1 cellular context compared by ENCODE assay signal in the genomic region with DNA sequence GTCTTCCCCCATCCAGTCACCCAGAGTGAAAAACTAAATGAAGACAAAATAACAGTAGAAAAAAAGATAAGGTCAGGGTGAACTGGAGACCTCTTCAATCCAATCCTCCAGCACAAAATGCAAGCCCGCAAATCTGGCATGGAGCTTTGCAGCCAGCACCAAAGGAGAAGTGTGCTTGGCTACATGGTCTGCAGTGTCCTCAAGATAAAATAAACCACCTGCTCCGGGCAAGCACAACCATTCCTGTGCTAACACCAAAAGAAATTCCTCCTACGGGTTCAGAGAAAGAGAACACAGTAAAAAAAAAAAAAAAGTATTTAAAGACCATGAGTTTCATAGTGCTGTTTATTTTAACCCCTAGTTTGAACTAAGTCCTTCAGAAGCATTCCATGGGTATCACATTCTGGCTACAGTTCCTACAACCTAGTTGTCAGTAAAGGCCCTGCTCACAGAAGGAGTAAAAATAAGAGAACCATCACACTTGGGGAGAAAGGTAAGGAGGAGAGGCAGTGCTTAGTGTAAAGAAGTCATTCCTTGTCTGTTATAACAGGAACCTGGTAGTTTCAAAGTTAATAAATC.
TF ChIP-seq lines count a peak whose summit lies in the region.

No MANE protein-coding gene starts in this region.

TF ChIP-seq in IMR-90, 13 proteins besides CTCF, POLR2A, EP300 and RAD21:
- TF ChIP-seq RFX5 (IDR thresholded peaks at IDR 0.05; ENCODE audit: low read depth, low read length) (no peak), MAFK (IDR thresholded peaks at IDR 0.05; ENCODE audit: low read depth, low read length) (no peak), CHD1 (IDR thresholded peaks at IDR 0.05; ENCODE audit: low read depth, low read length) (no peak), SMC3 (IDR thresholded peaks at IDR 0.05; ENCODE audit: low read depth, low read length) (no peak), FOS (IDR thresholded peaks at IDR 0.05; ENCODE audit: low read depth, low read length) (no peak), CEBPB (IDR thresholded peaks at IDR 0.05; ENCODE audit: low read depth, low read length) (no peak), MAZ (IDR thresholded peaks at IDR 0.05; ENCODE audit: borderline replicate concordance, low read depth, low read length) (no peak), BHLHE40 (IDR thresholded peaks at IDR 0.05; ENCODE audit: low read depth, low read length) (no peak), RCOR1 (IDR thresholded peaks at IDR 0.05; ENCODE audit: insufficient replicate concordance, low read length) (no peak), NFE2L2 (IDR thresholded peaks at IDR 0.05; ENCODE audit: low read depth, low read length) (no peak), MXI1 (IDR thresholded peaks at IDR 0.05; ENCODE audit: borderline replicate concordance, low read depth, low read length) (no peak)
- TF ChIP-seq, protein P1, sequence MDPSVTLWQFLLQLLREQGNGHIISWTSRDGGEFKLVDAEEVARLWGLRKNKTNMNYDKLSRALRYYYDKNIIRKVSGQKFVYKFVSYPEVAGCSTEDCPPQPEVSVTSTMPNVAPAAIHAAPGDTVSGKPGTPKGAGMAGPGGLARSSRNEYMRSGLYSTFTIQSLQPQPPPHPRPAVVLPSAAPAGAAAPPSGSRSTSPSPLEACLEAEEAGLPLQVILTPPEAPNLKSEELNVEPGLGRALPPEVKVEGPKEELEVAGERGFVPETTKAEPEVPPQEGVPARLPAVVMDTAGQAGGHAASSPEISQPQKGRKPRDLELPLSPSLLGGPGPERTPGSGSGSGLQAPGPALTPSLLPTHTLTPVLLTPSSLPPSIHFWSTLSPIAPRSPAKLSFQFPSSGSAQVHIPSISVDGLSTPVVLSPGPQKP (IDR thresholded peaks at IDR 0.05; ENCODE audit: borderline replicate concordance, low read depth, low read length), result no peak
- TF ChIP-seq, protein P2, sequence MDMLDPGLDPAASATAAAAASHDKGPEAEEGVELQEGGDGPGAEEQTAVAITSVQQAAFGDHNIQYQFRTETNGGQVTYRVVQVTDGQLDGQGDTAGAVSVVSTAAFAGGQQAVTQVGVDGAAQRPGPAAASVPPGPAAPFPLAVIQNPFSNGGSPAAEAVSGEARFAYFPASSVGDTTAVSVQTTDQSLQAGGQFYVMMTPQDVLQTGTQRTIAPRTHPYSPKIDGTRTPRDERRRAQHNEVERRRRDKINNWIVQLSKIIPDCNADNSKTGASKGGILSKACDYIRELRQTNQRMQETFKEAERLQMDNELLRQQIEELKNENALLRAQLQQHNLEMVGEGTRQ (IDR thresholded peaks at IDR 0.05; ENCODE audit: low read depth, low read length), result no peak
